Comparison of ENCODE assay signal across 15 cellular contexts in the genomic region with DNA sequence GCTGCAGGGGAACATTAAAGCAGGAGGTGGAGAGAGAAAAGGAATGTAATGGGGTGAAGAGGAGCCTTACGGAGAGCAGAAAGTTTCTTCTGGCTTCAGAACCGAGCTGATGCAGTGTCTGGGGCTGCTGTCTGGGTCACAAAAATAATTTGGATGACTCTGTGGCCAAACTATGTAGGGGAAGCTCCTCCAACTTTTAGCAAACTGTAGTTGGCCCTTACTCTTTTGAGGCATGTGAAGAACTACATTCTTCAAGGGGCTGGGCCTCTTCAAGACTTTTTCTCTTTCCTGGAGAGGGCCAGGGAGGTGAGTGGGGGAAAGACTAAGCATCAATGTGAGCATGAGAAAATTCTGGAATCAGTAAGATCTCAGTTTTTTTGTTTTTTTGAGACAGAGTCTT. TPM values are rescaled to one million over a fixed set of nuclear protein-coding genes. Genes with fewer than 3 reads are reported as not detected.
A peak's percentile ranks its signal among the peaks of the same experiment; 100 is the strongest.
DNase-seq lines count a peak whose midpoint lies in the region; ATAC-seq and TF ChIP-seq lines count a peak whose summit lies in the region.
"Had no signal": no experiment of that assay in that cellular context is flagged by ENCODE, and none has a peak within 500 bp of the region (broad histone marks: within the 10 kb centered on the region; RNA-seq: fewer than 3 reads in every experiment).

No MANE protein-coding gene starts in this region.

- no peak for TF ChIP-seq CTCF in AG09309 (IDR thresholded peaks at IDR 0.05; ENCODE audit: control insufficient read depth, insufficient read depth, low read depth, low read length, missing control alignments)
- TF ChIP-seq CTCF in ascending aorta (IDR thresholded peaks at IDR 0.05), result no peak
- no peak for TF ChIP-seq CTCF in left ventricle myocardium inferior (IDR thresholded peaks at IDR 0.05; ENCODE audit: borderline replicate concordance)

- H3K9me3 ChIP-seq in ascending aorta, result no peaks in the 10 kb centered on the region
- no peaks in the 10 kb centered on the region for H3K9me3 ChIP-seq in left ventricle myocardium inferior (replicated peaks)
- H3K9me3 ChIP-seq: colonic mucosa had no signal

- peak; percentile 80 for ATAC-seq in sciatic nerve
- no peak for ATAC-seq in HG02623 (IDR thresholded peaks at IDR 0.05; ENCODE audit: unreplicated experiment)

- no peak overlapping the region; the same call in 1 of the 2 replicates for H3K4me3 ChIP-seq in AG09309 (ENCODE audit: control insufficient read depth, low read depth, low read length)
- peak overlapping the region in 1 of 2 donors; percentile 26 for H3K4me3 ChIP-seq in ascending aorta
- no peak overlapping the region for H3K4me3 ChIP-seq in left ventricle myocardium inferior
- H3K4me3 ChIP-seq: BLaER1 treated with 17β-estradiol and CSF1 and Interleukin-3, amounts not matched to agents 10 nM and 100 nM; colonic mucosa had no signal

- H3K27ac ChIP-seq in ascending aorta, result peak overlapping the region; percentile 71 to 86
- peak overlapping the region; percentile 57 for H3K27ac ChIP-seq in left ventricle myocardium inferior (replicated peaks)
- H3K27ac ChIP-seq: BLaER1 treated with 17β-estradiol and CSF1 and Interleukin-3, amounts not matched to agents 10 nM and 100 nM; colonic mucosa had no signal

- H3K36me3 ChIP-seq in ascending aorta (no peaks in the 10 kb centered on the region), left ventricle myocardium inferior (no peaks in the 10 kb centered on the region)
- H3K36me3 ChIP-seq: BLaER1 treated with 17β-estradiol and CSF1 and Interleukin-3, amounts not matched to agents 10 nM and 100 nM; colonic mucosa had no signal

- H3K4me1 ChIP-seq in ascending aorta (peaks cover 9 to 21% of the 10 kb centered on the region in 2 donors), left ventricle myocardium inferior (peaks cover 18% of the 10 kb centered on the region)
- H3K4me1 ChIP-seq: colonic mucosa had no signal

- no peaks in the 10 kb centered on the region for H3K27me3 ChIP-seq in ascending aorta
- H3K27me3 ChIP-seq in left ventricle myocardium inferior (ENCODE audit: low read depth), result no peaks in the 10 kb centered on the region
- H3K27me3 ChIP-seq: BLaER1 treated with 17β-estradiol and CSF1 and Interleukin-3, amounts not matched to agents 10 nM and 100 nM; colonic mucosa had no signal

- DNase-seq in AG09309 (ENCODE audit: low read depth) (peak; percentile 71), ascending aorta (ENCODE audit: low spot score in 2 of 2) (peak in 1 of 2 donors; percentile 67), left ventricle myocardium inferior (no peak), sciatic nerve (ENCODE audit: low spot score) (no peak), NCI-H1092 treated with DMSO at 0.1 percent for 48 hours (lab: John Stamatoyannopoulos, UW) (no peak), COR-L47 (lab: John Stamatoyannopoulos, UW) (no peak)
- no peak for DNase-seq in activated effector memory CD4-positive, alpha-beta T cell treated with Interleukin-2 at 50 U/mL for 16 hours
- DNase-seq: activated CD8-positive, alpha-beta memory T cell treated with anti-CD3 and anti-CD28 coated beads for 24 hours; activated naive CD4-positive, alpha-beta T cell; kidney; NCI-H1694 treated with DMSO at 0.1 percent for 48 hours; NCI-H748 treated with DMSO at 0.1 percent for 48 hours had no signal

- intact Hi-C loops in ascending aorta (cut with DNase I) (loop anchor here (1.0 kb wide), 1 partner anchor 22 kb away; no protein-coding TSS in a partner anchor), left ventricle myocardium inferior (cut with micrococcal nuclease) (no loop called here), sciatic nerve (cut with DNase I) (no loop called here)

RNA-seq across cellular contexts. Expression of a gene that starts 31.9 kb away (rescaled TPM):
- total RNA-seq in ascending aorta (935 TPM), left ventricle myocardium inferior (477 TPM), sciatic nerve (3,484 TPM)

RNA-seq across cellular contexts. Expression of a gene that starts 39.8 kb away (rescaled TPM):
- 179 TPM for total RNA-seq in ascending aorta
- total RNA-seq in left ventricle myocardium inferior, result 65.4 TPM
- 47.3 TPM for total RNA-seq in sciatic nerve

RNA-seq across cellular contexts. Expression of a gene that starts 53.1 kb away (rescaled TPM):
- 138 TPM for total RNA-seq in ascending aorta
- total RNA-seq in left ventricle myocardium inferior, result 95.0 TPM
- total RNA-seq in sciatic nerve, result 151 TPM
